ENCODE assay signal across 13 cellular contexts in the genomic region with DNA sequence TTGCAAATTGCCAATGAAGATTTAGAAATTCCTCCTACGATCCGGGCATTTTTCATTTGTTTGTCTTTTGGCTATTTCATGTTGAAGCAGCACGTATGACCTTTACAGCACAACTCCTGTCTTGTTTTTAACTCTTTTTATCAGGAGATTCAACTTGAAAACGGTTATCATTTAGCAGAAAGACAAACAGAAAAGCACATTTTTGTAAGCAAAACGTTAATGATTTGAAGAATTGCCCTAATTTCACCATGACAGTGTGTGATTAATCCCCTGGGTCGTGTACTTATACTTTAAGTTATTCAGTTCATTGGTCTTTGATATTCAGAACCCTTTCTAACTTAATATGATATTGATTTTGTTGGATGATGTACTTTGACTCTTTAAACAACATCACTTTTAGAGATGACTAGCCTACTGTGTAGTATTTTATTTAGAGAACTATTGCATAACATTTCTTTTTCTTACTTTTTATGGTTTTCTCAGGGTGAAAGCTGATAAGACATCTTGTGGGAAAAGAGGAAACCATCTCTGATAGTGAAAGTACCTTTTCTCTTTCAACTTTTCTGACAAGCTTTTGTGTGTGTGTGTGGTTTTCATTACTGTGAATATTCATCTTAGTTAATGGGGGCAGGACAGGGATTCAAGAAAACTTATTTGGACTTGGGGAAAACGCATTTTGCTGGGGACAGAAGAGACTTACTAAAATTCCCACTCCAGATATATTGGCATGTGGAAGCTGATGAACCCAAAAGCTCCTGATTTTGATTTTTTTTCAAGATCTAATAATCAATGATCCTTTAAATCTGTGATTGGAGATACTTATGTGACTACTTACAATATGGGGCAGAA. TPM values are rescaled to one million over a fixed set of nuclear protein-coding genes. Genes with fewer than 3 reads are reported as not detected.
DNase-seq lines count a peak whose midpoint lies in the region; ATAC-seq, FAIRE-seq and TF ChIP-seq lines count a peak whose summit lies in the region.
"Had no signal": no experiment of that assay in that cellular context is flagged by ENCODE, and none has a peak within 500 bp of the region (broad histone marks: within the 10 kb centered on the region; RNA-seq: fewer than 3 reads in every experiment).

No MANE protein-coding gene starts in this region.

- CTCF ChIA-PET in H1 (lab: Charles Lee; ENCODE audit: partially characterized antibody), result interaction anchor here (1.1 kb wide), 1 partner anchor 90 kb away, joined by 4 read pairs; no protein-coding TSS in a partner anchor

- WGBS in H1 (ENCODE audit: extremely low coverage in 1 of 2, insufficient coverage in 1 of 2, insufficient read length in 1 of 2, insufficient replicate concordance in 2 of 2, low coverage in 1 of 2, low lambda C conversion rate in 2 of 2, missing lambda C conversion rate in 1 of 2), 2 experiments, result 69% methylated on average over 7 of the region's 7 CpGs; no CpG with 5 or more reads in 1 of the 2 experiments
- 57 to 66% (median 58%) methylated on average over 7 of the region's 7 CpGs for WGBS in spleen, 5 donors

- H4K20me1 ChIP-seq in OCI-LY3 (ENCODE audit: insufficient read depth, low read length), result peaks cover 3% of the 10 kb centered on the region; the same call in 1 of the 2 replicates
- no peaks in the 10 kb centered on the region for H4K20me1 ChIP-seq in H1 (replicated peaks in 1 of 2; ENCODE audit: control insufficient read depth in 1 of 2, insufficient read depth in 2 of 2, low read length in 2 of 2)

- intact Hi-C loops in spleen (cut with DNase I; ENCODE audit: low total_unique reads), result no loop called here

- H3K36me3 ChIP-seq in OCI-LY3 (replicated peaks; ENCODE audit: low read depth, low read length) (peaks cover 15% of the 10 kb centered on the region), H1 (ENCODE audit: control insufficient read depth in 2 of 4, insufficient read depth in 4 of 4, low read length in 3 of 4) (peaks cover 0 to 9% (median 0%) of the 10 kb centered on the region in 4 experiments; a peak in 1 of 8 replicates), spleen (peaks cover 0 to 38% (median 15%) of the 10 kb centered on the region in 6 donors)
- H3K36me3 ChIP-seq: transverse colon had no signal

- H3K23ac ChIP-seq in H1 (ENCODE audit: insufficient read length), result no peak overlapping the region

- H4K5ac ChIP-seq in H1 (ENCODE audit: insufficient read length, low read depth, low read length), result no peak overlapping the region

- H4K8ac ChIP-seq in H1 (ENCODE audit: extremely low read depth, insufficient read depth, low read length), result no peak overlapping the region

- TF ChIP-seq POLR2A in H1 (IDR thresholded peaks at IDR 0.05; ENCODE audit: control extremely low read depth in 1 of 2, low read depth in 2 of 2, low read length in 2 of 2) (no peak), spleen (IDR thresholded peaks at IDR 0.05) (no peak)

- TF ChIP-seq EP300 in H1 (IDR thresholded peaks at IDR 0.05; ENCODE audit: borderline replicate concordance in 1 of 2, low read depth in 2 of 2, low read length in 2 of 2), result no peak

- H3K4ac ChIP-seq in H1 (replicated peaks; ENCODE audit: insufficient read length, low read depth, low read length), result no peak overlapping the region

- H2BK20ac ChIP-seq in H1 (ENCODE audit: low read length), result no peak overlapping the region

- no peak for TF ChIP-seq RAD21 in H1 (IDR thresholded peaks at IDR 0.05 in 1 of 2, conservative IDR thresholded peaks at IDR 0.05 in 1 of 2; ENCODE audit: low read depth in 2 of 2, low read length in 2 of 2)

- no peak overlapping the region for H2AK5ac ChIP-seq in H1 (ENCODE audit: low read depth, low read length)

- H3K79me2 ChIP-seq in OCI-LY3 (ENCODE audit: low read length), result no peaks in the 10 kb centered on the region
- no peaks in the 10 kb centered on the region for H3K79me2 ChIP-seq in H1 (ENCODE audit: control insufficient read depth in 1 of 2, insufficient read depth in 2 of 2, low read length in 2 of 2)

- no peak overlapping the region for H3K56ac ChIP-seq in H1 (replicated peaks; ENCODE audit: insufficient read length, low read depth, low read length)

- H3K4me2 ChIP-seq in OCI-LY3 (ENCODE audit: low read length) (peak overlapping the region; percentile 38), H1 (ENCODE audit: insufficient read depth in 1 of 2, low read depth in 2 of 2, low read length in 2 of 2) (no peak overlapping the region)

- H2BK120ac ChIP-seq in H1 (replicated peaks; ENCODE audit: low read depth, low read length), result no peak overlapping the region

- H3K27ac ChIP-seq in OCI-LY3 (ENCODE audit: low read length) (peak overlapping the region; percentile 21; the same call in 1 of the 2 replicates), H1 (ENCODE audit: low read depth, low read length) (no peak overlapping the region), spleen (peak overlapping the region in 6 of 8 donors; percentile 11 to 53 (median 36))
- H3K27ac ChIP-seq: 22Rv1, SK-N-MC, transverse colon had no signal

- TF ChIP-seq CTCF in OCI-LY3 (IDR thresholded peaks at IDR 0.05; ENCODE audit: low read depth, low read length) (no peak), H1 (IDR thresholded peaks at IDR 0.05; ENCODE audit: control extremely low read depth in 1 of 3, insufficient read depth in 1 of 3, low read depth in 1 of 3, low read length in 3 of 3) (no peak), spleen (IDR thresholded peaks at IDR 0.05 in 8 of 11, conservative IDR thresholded peaks at IDR 0.05 in 3 of 11) (no peak)

- no peak overlapping the region for H3K18ac ChIP-seq in H1 (ENCODE audit: extremely low read depth, low read length)

- H3K9ac ChIP-seq in OCI-LY3 (ENCODE audit: low read length), result no peak overlapping the region
- H3K9ac ChIP-seq in H1 (replicated peaks in 1 of 4; ENCODE audit: extremely low read depth in 1 of 4, low read depth in 3 of 4, low read length in 3 of 4), result no peak overlapping the region

- ATAC-seq in HG02642 (IDR thresholded peaks at IDR 0.05; ENCODE audit: poor library complexity, unreplicated experiment), result no peak
- ATAC-seq: activated CD4-positive, CD25-positive, alpha-beta regulatory T cell treated with anti-CD3 and anti-CD28 coated beads, Interleukin-2, amount 50 U/mL, for 24 hours had no signal

- no peak overlapping the region for H3K14ac ChIP-seq in H1 (ENCODE audit: insufficient read length)

- no peak overlapping the region for H2BK15ac ChIP-seq in H1 (ENCODE audit: low read length)

- peak; percentile 70 for DNase-seq in NOMO-1 treated with DMSO at 0.1 percent for 48 hours (lab: John Stamatoyannopoulos, UW; ENCODE audit: unreplicated experiment)
- DNase-seq in NOMO-1 treated with dmso at 0.1 percent for 144 hours (lab: John Stamatoyannopoulos, UW; ENCODE audit: unreplicated experiment), result no peak
- DNase-seq in H1 (ENCODE audit: low read depth in 1 of 2, low spot score in 2 of 2), result no peak
- DNase-seq in spleen, result no peak
- no peak for DNase-seq in 8988T
- DNase-seq in NCI-H1092 treated with DMSO at 0.1 percent for 48 hours (lab: John Stamatoyannopoulos, UW), result no peak
- DNase-seq: NCI-H1417 treated with DMSO at 0.1 percent for 48 hours, transverse colon had no signal

- H2BK12ac ChIP-seq in H1 (ENCODE audit: low read depth, low read length), result no peak overlapping the region

- H3K4me3 ChIP-seq in OCI-LY3 (ENCODE audit: low read length), result no peak overlapping the region
- H3K4me3 ChIP-seq in H1 (ENCODE audit: extremely low read depth in 1 of 4, insufficient read depth in 2 of 4, low read depth in 3 of 4, low read length in 4 of 4), result no peak overlapping the region
- H3K4me3 ChIP-seq in spleen, result no peak overlapping the region
- H3K4me3 ChIP-seq: SK-N-MC, transverse colon had no signal

- H3K27me3 ChIP-seq in OCI-LY3 (ENCODE audit: low read depth, low read length), result no peaks in the 10 kb centered on the region
- H3K27me3 ChIP-seq in H1 (replicated peaks in 1 of 4; ENCODE audit: control insufficient read depth in 3 of 4, extremely low read depth in 1 of 4, insufficient read depth in 3 of 4, low read length in 3 of 4), result peaks cover 29 to 77% (median 58%) of the 10 kb centered on the region in 4 experiments
- H3K27me3 ChIP-seq in spleen (replicated peaks in 1 of 7), result peaks cover 0 to 52% (median 0%) of the 10 kb centered on the region in 7 donors

- no peak for FAIRE-seq in H1 (lab: Jason Lieb, UNC)

- no peak overlapping the region for H2BK5ac ChIP-seq in H1 (ENCODE audit: low read depth, low read length)

- no peak overlapping the region for H4K91ac ChIP-seq in H1 (replicated peaks; ENCODE audit: insufficient read length, low read length)

- H3K79me1 ChIP-seq in H1 (ENCODE audit: low read depth, low read length), result no peaks in the 10 kb centered on the region

- H3K9me3 ChIP-seq in OCI-LY3 (ENCODE audit: insufficient read depth, low read length) (no peaks in the 10 kb centered on the region), H1 (ENCODE audit: insufficient read depth in 2 of 2, low read depth in 1 of 2, low read length in 1 of 2) (no peaks in the 10 kb centered on the region), spleen (no peaks in the 10 kb centered on the region)
- H3K9me3 ChIP-seq: transverse colon had no signal

- H2AFZ ChIP-seq in OCI-LY3 (ENCODE audit: low read depth, low read length), result no peak overlapping the region
- no peak overlapping the region for H2AFZ ChIP-seq in H1 (ENCODE audit: low read length)

- POLR2A ChIA-PET in H1 (lab: Charles Lee; ENCODE audit: partially characterized antibody), result interaction anchor here (1.2 kb wide), 1 partner anchor 7 kb away, joined by 3 read pairs; no protein-coding TSS in a partner anchor

- H3K23me2 ChIP-seq in H1 (ENCODE audit: low read depth, low read length), result peaks cover 9% of the 10 kb centered on the region; the same call in 1 of the 2 replicates

- H3K4me1 ChIP-seq in OCI-LY3 (ENCODE audit: low read length) (peaks cover 49% of the 10 kb centered on the region), H1 (replicated peaks in 1 of 4; ENCODE audit: control insufficient read depth in 3 of 4, insufficient read depth in 4 of 4, low read length in 3 of 4) (peaks cover 0 to 9% (median 0%) of the 10 kb centered on the region in 4 experiments; a peak in 5 of 7 replicates), spleen (peaks cover 12 to 94% (median 72%) of the 10 kb centered on the region in 6 donors)

TF ChIP-seq in H1, 55 proteins besides CTCF, POLR2A, EP300 and RAD21 (continues in another document):
- TF ChIP-seq BCL11A (IDR thresholded peaks at IDR 0.05; ENCODE audit: low read depth in 2 of 2, low read length in 2 of 2) (no peak), CEBPB (IDR thresholded peaks at IDR 0.05; ENCODE audit: low read depth, low read length) (peak; percentile 22; the same call in 1 of the 2 replicates)

RNA-seq across cellular contexts. Expression of a gene that starts 8.1 kb away (rescaled TPM):
- 1.5 and 1.7 TPM in 2 replicates for total RNA-seq in H1 (2021; fragmentation: NEBNext Ultra II Directional; extraction: Animal tissue kit (Norgen Biotek cat#: 25700))
- 0.56 and 0.86 TPM in 2 replicates for polyA plus RNA-seq in H1 (2011; rRNA removed)
- polyA plus RNA-seq in H1 (2011; cell fraction: cytosol; rRNA removed), result 0.97 TPM
- polyA plus RNA-seq in H1 (2011; cell fraction: nucleus; rRNA removed), result 0.53 TPM
- 0.51 to 1.8 TPM (median 1.0 TPM) in 4 replicates for polyA plus RNA-seq in H1 (2012, experiment 1 of 2)
- polyA plus RNA-seq in H1 (2012, experiment 2 of 2), result 1.2 TPM
- 0.77 TPM for polyA plus RNA-seq in H1 (2013, experiment 1 of 2)
- 0.81 TPM for polyA plus RNA-seq in H1 (2013, experiment 2 of 2)
- not detected in 2 replicates for polyA minus RNA-seq in H1 (2011; rRNA and poly(A)+ RNA removed)
- 0.88 TPM for polyA minus RNA-seq in H1 (2011; cell fraction: cytosol; rRNA and poly(A)+ RNA removed)
- not detected for polyA minus RNA-seq in H1 (2011; cell fraction: nucleus; rRNA and poly(A)+ RNA removed)
- total RNA-seq in spleen, result 10 to 100 TPM; 45.9 to 74.3 (median 51.9) TPM
- polyA plus RNA-seq in spleen, result 10 to 100 TPM; 57.5 to 81.1 (median 79.8) TPM

Comparison
In these comparisons a context has a peak if more than half of its experiments do, and no peak if none do; other contexts are left out.
1. RNA of a gene that starts 8.1 kb away (total RNA-seq): 45.9 to 74.3 TPM in spleen; 1.5 to 1.7 TPM in H1; every median in the first group is over 10 times any median in the second.